ENCODE assay signal across 13 cellular contexts in the genomic region with DNA sequence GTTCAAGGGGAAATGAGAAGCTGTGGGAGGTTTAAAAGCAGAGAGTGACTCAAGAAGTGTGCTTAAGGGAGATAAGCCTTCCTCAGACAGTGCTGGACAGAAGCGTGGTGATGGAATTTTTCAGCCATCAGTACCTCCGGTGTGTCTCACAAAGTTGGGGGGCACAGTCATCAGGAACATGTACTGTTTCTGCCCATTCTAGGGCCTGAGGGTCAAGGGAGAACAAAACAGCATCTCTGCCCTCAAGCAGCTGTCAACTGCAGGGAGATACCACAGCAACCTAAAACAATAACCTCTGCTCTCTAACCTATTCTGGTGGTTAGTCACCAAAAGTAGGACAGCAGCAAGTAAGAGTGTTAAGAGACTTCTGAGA. TPM values are rescaled to one million over a fixed set of nuclear protein-coding genes. Genes with fewer than 3 reads are reported as not detected.
DNase-seq lines count a peak whose midpoint lies in the region; ATAC-seq and TF ChIP-seq lines count a peak whose summit lies in the region.
"Had no signal": no experiment of that assay in that cellular context is flagged by ENCODE, and none has a peak within 500 bp of the region (broad histone marks: within the 10 kb centered on the region; RNA-seq: fewer than 3 reads in every experiment).

No MANE protein-coding gene starts in this region.

- H3K36me3 Mint-ChIP-seq in T-cell = no peaks in the 10 kb centered on the region

- H3K9me3 ChIP-seq in uterus = no peaks in the 10 kb centered on the region

- POLR2A ChIA-PET in T-cell (lab: Charles Lee) = no interaction called here

- no peaks in the 10 kb centered on the region for H3K36me3 ChIP-seq in uterus

- CTCF ChIA-PET in T-cell (lab: Charles Lee) = no interaction called here

- intact Hi-C loops in uterus (cut with DNase I; ENCODE audit: low total_unique reads) = no loop called here

- H3K4me1 ChIP-seq in uterus = no peaks in the 10 kb centered on the region

- TF ChIP-seq CTCF in fibroblast of pulmonary artery (IDR thresholded peaks at IDR 0.05; ENCODE audit: low read length, missing control alignments) (no peak), uterus (IDR thresholded peaks at IDR 0.05) (no peak)

- H3K27me3 Mint-ChIP-seq in T-cell = peaks cover 8 to 9% of the 10 kb centered on the region in 2 donors

- H3K4me1 Mint-ChIP-seq in T-cell = peaks cover 0 to 5% (median 2%) of the 10 kb centered on the region in 3 donors
- H3K4me1 Mint-ChIP-seq: B cell; central memory CD8-positive, alpha-beta T cell had no signal

- peaks cover 0 to 5% (median 0%) of the 10 kb centered on the region in 3 donors for H3K9me3 Mint-ChIP-seq in T-cell
- H3K9me3 Mint-ChIP-seq: central memory CD8-positive, alpha-beta T cell had no signal

- no peak for TF ChIP-seq POLR2A in uterus (IDR thresholded peaks at IDR 0.05)

- ATAC-seq in GM21723 (IDR thresholded peaks at IDR 0.05; ENCODE audit: unreplicated experiment) (peak; percentile 41), T-cell (replicated peaks in 1 of 4) (no peak)

- H3K4me3 Mint-ChIP-seq in T-cell = no peak overlapping the region
- H3K4me3 Mint-ChIP-seq: activated CD4-positive, alpha-beta T cell treated with anti-CD3 and anti-CD28 coated beads for 36 hours; B cell; central memory CD8-positive, alpha-beta T cell had no signal

- DNase-seq in A172 (ENCODE audit: low spot score) (peak; percentile 36), NOMO-1 treated with dmso at 0.1 percent for 144 hours (lab: John Stamatoyannopoulos, UW; ENCODE audit: unreplicated experiment) (peak; percentile 19), fibroblast of pulmonary artery (ENCODE audit: low read depth) (peak; percentile 4), inferior parietal cortex (ENCODE audit: extremely low spot score) (no peak), uterus (no peak), T-cell (no peak)
- no peak for DNase-seq in stimulated activated CD4-positive, alpha-beta T cell treated with anti-CD3 and anti-CD28 coated beads, Interleukin-4, amount 100 ng/mL, for 24 hours
- DNase-seq: activated CD4-positive, alpha-beta T cell treated with anti-CD3 and anti-CD28 coated beads for 36 hours; NCI-H748 treated with DMSO at 0.1 percent for 48 hours; retina had no signal

- no peak overlapping the region for H3K27ac Mint-ChIP-seq in T-cell
- H3K27ac Mint-ChIP-seq: B cell had no signal

- H3K27me3 ChIP-seq in uterus = no peaks in the 10 kb centered on the region

- H3K4me3 ChIP-seq in fibroblast of pulmonary artery (replicated peaks; ENCODE audit: low read depth, low read length) (no peak overlapping the region), uterus (no peak overlapping the region)

- H3K27ac ChIP-seq in uterus = no peak overlapping the region

RNA-seq across cellular contexts. Expression of a gene that starts 2.0 kb away (rescaled TPM):
- total RNA-seq in A172 (2014; rRNA removed; shearing (Covaris generic)) = 0.52 and 1.6 TPM in 2 replicates
- total RNA-seq in uterus = 10 to 100 TPM in 2 of 4 donors, 1 to 10 TPM in 2; 3.3 to 87.8 (median 11.0) TPM
- 1 to 10 TPM in 1 of 5 donors, under 1 TPM in 4; 0.22 to 1.8 (median 0.40) TPM for total RNA-seq in T-cell
- total RNA-seq: B cell had no signal

Comparison
In these comparisons a context has a peak if more than half of its experiments do, and no peak if none do; other contexts are left out.
1. DNase-seq: peak in A172 (single experiment), NOMO-1 treated with dmso at 0.1 percent for 144 hours (single experiment) and fibroblast of pulmonary artery (single experiment); none in stimulated activated CD4-positive, alpha-beta T cell treated with anti-CD3 and anti-CD28 coated beads, Interleukin-4, amount 100 ng/mL, for 24 hours (single experiment), inferior parietal cortex (single experiment), uterus (0 of 2) and T-cell (0 of 34).